ENCODE assay signal across 14 cellular contexts in genomic region chr10:93147281-93147680, GRCh38.
DNase-seq lines count a peak whose midpoint lies in the region; ATAC-seq, FAIRE-seq and TF ChIP-seq lines count a peak whose summit lies in the region.
"Had no signal": no experiment of that assay in that cellular context is flagged by ENCODE, and none has a peak within 500 bp of the region (broad histone marks: within the 10 kb centered on the region; RNA-seq: fewer than 3 reads in every experiment).

No MANE protein-coding gene starts in this region.

- no peak overlapping the region for H3K27ac ChIP-seq in mammary epithelial cell (ENCODE audit: insufficient read depth, low read depth, low read length)

- no peaks in the 10 kb centered on the region for H3K27me3 ChIP-seq in mammary epithelial cell (ENCODE audit: insufficient read depth, low read length)
- H3K27me3 ChIP-seq: BE2C had no signal

- intact Hi-C loops in mammary epithelial cell (cut with micrococcal nuclease), result no loop called here

- H4K20me1 ChIP-seq in mammary epithelial cell (ENCODE audit: insufficient read depth, low read length), result no peaks in the 10 kb centered on the region

- no peak overlapping the region for H2AFZ ChIP-seq in mammary epithelial cell (ENCODE audit: low read depth, low read length)

- no peak overlapping the region for H3K4me3 Mint-ChIP-seq in mesothelial cell of epicardium

- TF ChIP-seq CTCF in mammary epithelial cell (conservative IDR thresholded peaks at IDR 0.05 in 1 of 2, IDR thresholded peaks at IDR 0.05 in 1 of 2; ENCODE audit: extremely low read depth in 1 of 2, insufficient read depth in 1 of 2, low read depth in 1 of 2, low read length in 2 of 2) (no peak), mesothelial cell of epicardium (IDR thresholded peaks at IDR 0.05; ENCODE audit: unreplicated experiment) (no peak)

- in situ Hi-C loops in T47D (cut with HindIII; ENCODE audit: low pct_unique_long_range_greater_than_20kb, low sequenced_read_pairs) (no loop called here), mammary epithelial cell (cut with MboI; ENCODE audit: low sequenced_read_pairs in 2 of 2) (no loop called here)

- no peaks in the 10 kb centered on the region for H3K36me3 ChIP-seq in mammary epithelial cell (ENCODE audit: insufficient read depth, low read length)
- H3K36me3 ChIP-seq: BE2C had no signal

- WGBS in mammary epithelial cell (ENCODE audit: low coverage, missing lambda C conversion rate), result 70% methylated on average over 2 of the region's 2 CpGs

- TF ChIP-seq POLR2A in GM12892 (IDR thresholded peaks at IDR 0.05; ENCODE audit: low read depth, low read length), result no peak

- dilution Hi-C loops in mammary epithelial cell (cut with HindIII; ENCODE audit: low sequenced_read_pairs), result no loop called here

- H3K27me3 Mint-ChIP-seq in mesothelial cell of epicardium (ENCODE audit: low read depth), result peaks cover 33% of the 10 kb centered on the region

- H3K4me3 ChIP-seq in mammary epithelial cell (replicated peaks in 1 of 3; ENCODE audit: insufficient read depth in 1 of 3, low read depth in 2 of 3, low read length in 3 of 3), result no peak overlapping the region

- H3K79me2 ChIP-seq in mammary epithelial cell (ENCODE audit: insufficient read depth, low read length), result no peaks in the 10 kb centered on the region

- H3K36me3 Mint-ChIP-seq in mesothelial cell of epicardium, result peaks cover 5% of the 10 kb centered on the region

- no peak for ATAC-seq in HG03095 (IDR thresholded peaks at IDR 0.05; ENCODE audit: unreplicated experiment)
- ATAC-seq: HCT116, HepG2 had no signal

- no peaks in the 10 kb centered on the region for H3K9me3 ChIP-seq in mammary epithelial cell (replicated peaks; ENCODE audit: insufficient read depth, low read length)
- H3K9me3 ChIP-seq: BE2C had no signal

- DNase-seq in T47D (ENCODE audit: low read depth in 1 of 2, low spot score in 1 of 2) (peak; percentile 17 to 35), mammary epithelial cell (no peak), NCI-H69 (lab: John Stamatoyannopoulos, UW) (peak; percentile 16), mesothelial cell of epicardium (ENCODE audit: low spot score in 2 of 2, unreplicated experiment in 2 of 2) (no peak), HPDE6-E6E7 (ENCODE audit: extremely low spot score) (no peak), GM12892 (ENCODE audit: insufficient read length) (no peak)
- DNase-seq: BE2C, DMS53, GF-D8 had no signal

- peaks cover 28% of the 10 kb centered on the region for H3K4me1 ChIP-seq in mammary epithelial cell (ENCODE audit: insufficient read depth, low read length)
- H3K4me1 ChIP-seq: BE2C had no signal

- H3K9me3 Mint-ChIP-seq in mesothelial cell of epicardium, result peaks cover 5% of the 10 kb centered on the region

- H3K27ac Mint-ChIP-seq in mesothelial cell of epicardium, result peak overlapping the region; percentile 49

- no peak overlapping the region for H3K4me2 ChIP-seq in mammary epithelial cell (ENCODE audit: insufficient read depth, low read depth, low read length)

- no peak overlapping the region for H3K9ac ChIP-seq in mammary epithelial cell (ENCODE audit: insufficient read depth, low read length)

- no TSS peak for BruUV-seq in mammary epithelial cell (replicated peaks; lab: Mats Ljungman, UMichigan)

- CTCF ChIA-PET in mammary epithelial cell (lab: Charles Lee; ENCODE audit: low non-redundant PET), result no interaction called here

- no peak for FAIRE-seq in GM12892 (lab: Jason Lieb, UNC)
- FAIRE-seq: A204.1, H54, HepG2 had no signal

- H3K4me1 Mint-ChIP-seq in mesothelial cell of epicardium, result peaks cover 29% of the 10 kb centered on the region

Comparison
In these comparisons a context has a peak if more than half of its experiments do, and no peak if none do; other contexts are left out.
1. DNase-seq: peak in T47D (2 of 2) and NCI-H69 (single experiment); none in mammary epithelial cell (single experiment), mesothelial cell of epicardium (0 of 2), HPDE6-E6E7 (single experiment) and GM12892 (single experiment).